Comparison of ENCODE assay signal across 8 cellular contexts in the genomic region with DNA sequence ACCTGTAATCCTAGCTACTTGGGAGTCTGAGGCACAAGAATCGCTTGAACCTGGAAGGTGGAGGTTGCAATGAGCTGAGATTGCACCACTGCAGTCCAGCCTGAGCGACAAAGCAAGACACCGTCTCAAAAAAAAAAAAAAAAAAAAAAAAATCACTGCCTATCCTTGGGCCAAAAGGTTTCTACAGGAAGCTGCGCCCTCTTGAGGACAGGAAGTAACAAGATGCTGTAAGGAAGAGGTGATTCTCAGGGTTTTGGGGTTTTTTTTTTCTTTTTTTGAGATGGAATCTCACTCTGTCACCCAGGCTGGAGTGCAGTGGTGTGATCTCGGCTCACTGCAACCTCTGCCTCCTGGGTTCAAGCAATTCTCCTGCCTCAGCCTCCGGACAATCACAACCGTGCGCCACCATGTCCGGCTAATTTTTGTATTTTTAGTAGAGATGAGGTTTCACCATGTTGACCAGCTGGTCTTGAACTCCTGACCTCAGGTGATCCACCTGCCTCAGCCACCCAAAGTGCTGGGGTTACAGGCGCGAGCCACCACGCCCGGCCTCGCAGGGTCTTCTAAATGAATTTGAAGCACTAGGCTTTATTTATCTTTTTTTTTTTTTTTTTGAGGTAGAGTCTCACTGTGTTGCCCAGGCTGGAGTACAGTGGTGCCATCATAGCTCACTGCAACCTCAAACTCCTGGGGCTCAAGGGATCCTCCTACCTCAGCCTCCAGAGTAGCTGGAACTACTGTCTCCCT. TPM values are rescaled to one million over a fixed set of nuclear protein-coding genes. Genes with fewer than 3 reads are reported as not detected.
DNase-seq lines count a peak whose midpoint lies in the region; TF ChIP-seq lines count a peak whose summit lies in the region.
"Not testable (repeated sequence)": the region's sequence is repeated elsewhere in the genome, so short reads cannot be mapped to it uniquely, and the experiment has no call there.

No MANE protein-coding gene starts in this region.

- peaks cover 36% of the 10 kb centered on the region for H3K79me2 ChIP-seq in Karpas-422 (ENCODE audit: low read length)
- H3K79me2 ChIP-seq in parathyroid adenoma: not testable (repeated sequence)

- H3K9me2 ChIP-seq in Karpas-422 (replicated peaks; ENCODE audit: insufficient read depth, low read length): not testable (repeated sequence)

- not testable (repeated sequence) for H3K9me3 ChIP-seq in Karpas-422 (ENCODE audit: low read length); Peyer's patch; right atrium auricular region; parathyroid adenoma (ENCODE audit: control insufficient read depth, low read length)

- DNase-seq in ELR (ENCODE audit: low read depth) (peak; percentile 88), Karpas-422 (peak; percentile 89), Peyer's patch (peak in 2 of 3 donors; percentile 55 to 81), activated T-cell treated with anti-CD3 and anti-CD28 coated beads for 24 hours (ENCODE audit: low read depth) (peak; percentile 26)
- not testable (repeated sequence) for DNase-seq in chondrocyte (ENCODE audit: low spot score); right atrium auricular region (ENCODE audit: low spot score)

- H3K9me3 Mint-ChIP-seq in chondrocyte (ENCODE audit: low read depth): not testable (repeated sequence)

- H3K36me3 ChIP-seq in Karpas-422 (ENCODE audit: insufficient read depth, low read length) (peaks cover 58% of the 10 kb centered on the region), Peyer's patch (peaks cover 0 to 46% (median 0%) of the 10 kb centered on the region in 3 donors), right atrium auricular region (peaks cover 47% of the 10 kb centered on the region)
- H3K36me3 ChIP-seq in parathyroid adenoma (ENCODE audit: control insufficient read depth, insufficient read depth, low read length): not testable (repeated sequence)

- H3K4me3 Mint-ChIP-seq in chondrocyte (ENCODE audit: unreplicated experiment): not testable (repeated sequence)

- peaks cover 25% of the 10 kb centered on the region for H3K4me1 ChIP-seq in Karpas-422 (ENCODE audit: low read length)
- H3K4me1 ChIP-seq in Peyer's patch: peaks cover 0 to 25% (median 17%) of the 10 kb centered on the region in 4 donors
- H3K4me1 ChIP-seq in right atrium auricular region: peaks cover 0 to 29% of the 10 kb centered on the region in 2 donors
- peaks cover 31% of the 10 kb centered on the region for H3K4me1 ChIP-seq in parathyroid adenoma

- H3K36me3 Mint-ChIP-seq in chondrocyte (ENCODE audit: low read depth): peaks cover 26% of the 10 kb centered on the region

- H3K27me3 ChIP-seq in Karpas-422 (ENCODE audit: low read length); Peyer's patch; right atrium auricular region; parathyroid adenoma (ENCODE audit: control insufficient read depth, insufficient read depth, low read length): not testable (repeated sequence)

- peaks cover 24% of the 10 kb centered on the region for H3K4me1 Mint-ChIP-seq in chondrocyte (ENCODE audit: low read depth)

- H2AFZ ChIP-seq in Karpas-422 (ENCODE audit: low read length); parathyroid adenoma: not testable (repeated sequence)

- H3K27me3 Mint-ChIP-seq in chondrocyte (ENCODE audit: low read depth): not testable (repeated sequence)

- not testable (repeated sequence) for H3K4me3 ChIP-seq in Karpas-422 (ENCODE audit: low read length); Peyer's patch; right atrium auricular region; parathyroid adenoma (ENCODE audit: low read depth, low read length)

- H4K20me1 ChIP-seq in Karpas-422 (ENCODE audit: insufficient read depth, low read depth, low read length): peaks cover 40% of the 10 kb centered on the region

- H3K27ac Mint-ChIP-seq in chondrocyte (ENCODE audit: unreplicated experiment): peak overlapping the region; percentile 57

- H3K4me2 ChIP-seq in Karpas-422 (ENCODE audit: low read depth, low read length, poor library complexity, severe bottlenecking); parathyroid adenoma (ENCODE audit: low read length): not testable (repeated sequence)

- not testable (repeated sequence) for H3K9ac ChIP-seq in Karpas-422 (ENCODE audit: low read length); parathyroid adenoma

- TF ChIP-seq POLR2A in Peyer's patch (IDR thresholded peaks at IDR 0.05): not testable (repeated sequence)

- H3K27ac ChIP-seq in 22Rv1 (peak overlapping the region; percentile 26), parathyroid adenoma (peak overlapping the region; percentile 90)
- not testable (repeated sequence) for H3K27ac ChIP-seq in Karpas-422 (ENCODE audit: low read length); Peyer's patch; right atrium auricular region

- TF ChIP-seq CTCF in 22Rv1 (IDR thresholded peaks at IDR 0.05) (peak; percentile 83), Peyer's patch (IDR thresholded peaks at IDR 0.05) (peak in 4 of 6 experiments; percentile 39 to 60 (median 44)), chondrocyte (IDR thresholded peaks at IDR 0.05) (peak; percentile 81), right atrium auricular region (IDR thresholded peaks at IDR 0.05) (peak; percentile 21 to 56), parathyroid adenoma (IDR thresholded peaks at IDR 0.05) (peak; percentile 29)

RNA-seq across cellular contexts. Expression of gene IFFO1, which starts 2.3 kb away (rescaled TPM):
- total RNA-seq in Karpas-422 (2014; rRNA removed; shearing (Covaris generic); ENCODE audit: low replicate concordance): 8.2 and 14.5 TPM in 2 replicates
- total RNA-seq in Peyer's patch (10 to 100 TPM in 2 of 4 donors, 1 to 10 TPM in 2; 7.8 to 50.3 (median 9.5) TPM), chondrocyte (29.0 to 29.5 TPM (median 29.2 TPM) in 3 replicates), right atrium auricular region (10 to 100 TPM; 12.3 to 13.2 TPM)

RNA-seq across cellular contexts. Expression of gene NOP2, which starts 9.9 kb away (rescaled TPM):
- total RNA-seq in Karpas-422 (2014; rRNA removed; shearing (Covaris generic); ENCODE audit: low replicate concordance): 66.2 and 85.7 TPM in 2 replicates
- total RNA-seq in Peyer's patch (100 to 1,000 TPM in 1 of 4 donors, 10 to 100 TPM in 3; 21.4 to 135 (median 43.6) TPM), chondrocyte (27.1 to 39.3 TPM (median 32.5 TPM) in 3 replicates), right atrium auricular region (10 to 100 TPM; 17.7 to 17.9 TPM)

RNA-seq across cellular contexts. Expression of gene GAPDH, which starts 23.9 kb away (rescaled TPM):
- 13,828 and 17,952 TPM in 2 replicates for total RNA-seq in Karpas-422 (2014; rRNA removed; shearing (Covaris generic); ENCODE audit: low replicate concordance)
- total RNA-seq in Peyer's patch: 1,000 to 10,000 TPM; 1,939 to 3,624 (median 2,830) TPM
- total RNA-seq in chondrocyte: 2,133 to 3,148 TPM (median 3,067 TPM) in 3 replicates
- total RNA-seq in right atrium auricular region: 1,000 to 10,000 TPM; 4,693 to 5,476 TPM

RNA-seq across cellular contexts. Expression of gene CHD4, which starts 49.0 kb away (rescaled TPM):
- total RNA-seq in Karpas-422 (2014; rRNA removed; shearing (Covaris generic); ENCODE audit: low replicate concordance): 216 and 315 TPM in 2 replicates
- total RNA-seq in Peyer's patch (100 to 1,000 TPM; 129 to 209 (median 167) TPM), chondrocyte (227 to 242 TPM (median 231 TPM) in 3 replicates), right atrium auricular region (100 to 1,000 TPM; 150 to 192 TPM)

Comparison
In these comparisons a context has a peak if more than half of its experiments do, and no peak if none do; other contexts are left out.
1. CTCF ChIP-seq: peak in every context shown above with its lines; median percentile 83 in 22Rv1; 81 in chondrocyte; 44 in Peyer's patch; 38 in right atrium auricular region; 29 in parathyroid adenoma.